In genomic region chr11:102592634-102593581, GRCh38 we compare ENCODE assay signal across 9 cellular contexts. TPM values are rescaled to one million over a fixed set of nuclear protein-coding genes. Genes with fewer than 3 reads are reported as not detected.
A peak's percentile ranks its signal among the peaks of the same experiment; 100 is the strongest.
DNase-seq lines count a peak whose midpoint lies in the region; ATAC-seq and TF ChIP-seq lines count a peak whose summit lies in the region.
"Had no signal": no experiment of that assay in that cellular context is flagged by ENCODE, and none has a peak within 500 bp of the region (broad histone marks: within the 10 kb centered on the region; RNA-seq: fewer than 3 reads in every experiment).

No MANE protein-coding gene starts in this region.

- H3K27ac ChIP-seq in 22Rv1 (no peak overlapping the region), gastroesophageal sphincter (no peak overlapping the region)

- no peaks in the 10 kb centered on the region for H3K4me1 Mint-ChIP-seq in effector memory CD8-positive, alpha-beta T cell (ENCODE audit: low read depth in 2 of 2)

- TF ChIP-seq EP300 in gastroesophageal sphincter (IDR thresholded peaks at IDR 0.05): no peak

- peak; percentile 49 for ATAC-seq in esophagus mucosa
- no peak for ATAC-seq in gastroesophageal sphincter
- no peak for ATAC-seq in effector memory CD8-positive, alpha-beta T cell (replicated peaks)

- H3K27me3 Mint-ChIP-seq in effector memory CD8-positive, alpha-beta T cell: no peaks in the 10 kb centered on the region

- H3K27ac Mint-ChIP-seq in effector memory CD8-positive, alpha-beta T cell: no peak overlapping the region
- H3K27ac Mint-ChIP-seq: activated CD4-positive, alpha-beta memory T cell treated with anti-CD3 and anti-CD28 coated beads for 36 hours had no signal

- no peak overlapping the region for H3K4me3 ChIP-seq in gastroesophageal sphincter

- no peaks in the 10 kb centered on the region for H3K36me3 ChIP-seq in gastroesophageal sphincter

- no peaks in the 10 kb centered on the region for H3K9me3 ChIP-seq in gastroesophageal sphincter

- H3K27me3 ChIP-seq in gastroesophageal sphincter: no peaks in the 10 kb centered on the region

- no peaks in the 10 kb centered on the region for H3K4me1 ChIP-seq in gastroesophageal sphincter

- DNase-seq in NCI-H748 (lab: John Stamatoyannopoulos, UW; ENCODE audit: unreplicated experiment): peak; percentile 42
- DNase-seq in stimulated activated CD4-positive, alpha-beta T cell treated with anti-CD3 and anti-CD28 coated beads, Interleukin-4, amount 100 ng/mL, for 24 hours: no peak
- DNase-seq in NK-92 treated with Interleukin-12 subunit alpha and Interleukin-12 subunit beta, amount 100 ng/mL, for 24 hours (lab: John Stamatoyannopoulos, UW): no peak
- DNase-seq in effector memory CD8-positive, alpha-beta T cell: no peak
- DNase-seq: activated CD4-positive, alpha-beta memory T cell treated with anti-CD3 and anti-CD28 coated beads for 36 hours had no signal

- peak; percentile 73 for TF ChIP-seq CTCF in 22Rv1 (IDR thresholded peaks at IDR 0.05)
- TF ChIP-seq CTCF in GM12872 (IDR thresholded peaks at IDR 0.05; ENCODE audit: insufficient read depth, low read depth, low read length): peak; percentile 85
- TF ChIP-seq CTCF in gastroesophageal sphincter (IDR thresholded peaks at IDR 0.05): no peak

- no peaks in the 10 kb centered on the region for H3K9me3 Mint-ChIP-seq in effector memory CD8-positive, alpha-beta T cell
- H3K9me3 Mint-ChIP-seq: activated CD4-positive, alpha-beta memory T cell treated with anti-CD3 and anti-CD28 coated beads for 36 hours had no signal

- no peak overlapping the region for H3K4me3 Mint-ChIP-seq in effector memory CD8-positive, alpha-beta T cell
- H3K4me3 Mint-ChIP-seq: activated CD4-positive, alpha-beta memory T cell treated with anti-CD3 and anti-CD28 coated beads for 36 hours had no signal

- WGBS in gastroesophageal sphincter (ENCODE audit: low coverage in 1 of 2), 2 donors: 67 to 93% methylated on average over 6 to 10 of the region's 11 CpGs

- no peaks in the 10 kb centered on the region for H3K36me3 Mint-ChIP-seq in effector memory CD8-positive, alpha-beta T cell (ENCODE audit: insufficient read depth)
- H3K36me3 Mint-ChIP-seq: activated CD4-positive, alpha-beta memory T cell treated with anti-CD3 and anti-CD28 coated beads for 36 hours had no signal

- no peak for TF ChIP-seq POLR2A in gastroesophageal sphincter (IDR thresholded peaks at IDR 0.05)

RNA-seq across cellular contexts. Expression of gene MMP20, which starts 32.2 kb away (rescaled TPM):
- total RNA-seq in esophagus mucosa (not detected), gastroesophageal sphincter (not detected)
- total RNA-seq: activated CD4-positive, alpha-beta memory T cell treated with anti-CD3 and anti-CD28 coated beads for 36 hours had no signal

Comparison
In these comparisons a context has a peak if more than half of its experiments do, and no peak if none do; other contexts are left out.
1. CTCF ChIP-seq: peak in 22Rv1 (single experiment) and GM12872 (single experiment); none in gastroesophageal sphincter (0 of 4).